ENCODE assay signal across 15 cellular contexts in genomic region chr1:165748550-165748949, GRCh38. TPM values are rescaled to one million over a fixed set of nuclear protein-coding genes. Genes with fewer than 3 reads are reported as not detected.
DNase-seq lines count a peak whose midpoint lies in the region; TF ChIP-seq lines count a peak whose summit lies in the region.
"Had no signal": no experiment of that assay in that cellular context is flagged by ENCODE, and none has a peak within 500 bp of the region (broad histone marks: within the 10 kb centered on the region; RNA-seq: fewer than 3 reads in every experiment).

No MANE protein-coding gene starts in this region.

- H3K4me2 ChIP-seq in hepatocyte = peak overlapping the region; percentile 2
- H3K4me2 ChIP-seq in PC-9 = no peak overlapping the region
- H3K4me2 ChIP-seq in smooth muscle cell = no peak overlapping the region
- H3K4me2 ChIP-seq: BLaER1 treated with 17β-estradiol and CSF1 and Interleukin-3, amounts not matched to agents 10 nM and 100 nM had no signal

- BruUV-seq in MCF 10A (replicated peaks; lab: Mats Ljungman, UMichigan) = TSS peak; percentile 17
- no TSS peak for BruUV-seq in PC-9 (replicated peaks; lab: Mats Ljungman, UMichigan)

- peaks cover 89% of the 10 kb centered on the region for H3K36me3 Mint-ChIP-seq in MCF 10A (ENCODE audit: insufficient read depth, unreplicated experiment)
- H3K36me3 Mint-ChIP-seq in type B pancreatic cell = peaks cover 15% of the 10 kb centered on the region

- no peak for TF ChIP-seq CTCF in MCF 10A (IDR thresholded peaks at IDR 0.05; ENCODE audit: unreplicated experiment)
- TF ChIP-seq CTCF in breast epithelium (IDR thresholded peaks at IDR 0.05) = no peak
- TF ChIP-seq CTCF in hepatocyte (IDR thresholded peaks at IDR 0.05; ENCODE audit: poor library complexity) = no peak
- no peak for TF ChIP-seq CTCF in type B pancreatic cell (conservative IDR thresholded peaks at IDR 0.05)
- no peak for TF ChIP-seq CTCF in PC-9 (conservative IDR thresholded peaks at IDR 0.05)
- no peak for TF ChIP-seq CTCF in smooth muscle cell (IDR thresholded peaks at IDR 0.05; ENCODE audit: borderline replicate concordance, insufficient read depth, poor library complexity, severe bottlenecking)

- H3K4me1 ChIP-seq in breast epithelium (no peaks in the 10 kb centered on the region), hepatocyte (ENCODE audit: insufficient read depth) (no peaks in the 10 kb centered on the region), mucosa of rectum (ENCODE audit: control insufficient read depth in 2 of 2, insufficient read depth in 2 of 2, low read length in 2 of 2) (no peaks in the 10 kb centered on the region), PC-9 (replicated peaks; ENCODE audit: insufficient read depth) (no peaks in the 10 kb centered on the region), smooth muscle cell (ENCODE audit: low read depth) (no peaks in the 10 kb centered on the region)
- H3K4me1 ChIP-seq: BLaER1 treated with 17β-estradiol and CSF1 and Interleukin-3, amounts not matched to agents 10 nM and 100 nM had no signal

- no peak overlapping the region for H3K4me3 ChIP-seq in breast epithelium
- H3K4me3 ChIP-seq in hepatocyte = no peak overlapping the region
- H3K4me3 ChIP-seq in mucosa of rectum (ENCODE audit: low read length in 2 of 2) = no peak overlapping the region
- no peak overlapping the region for H3K4me3 ChIP-seq in PC-9
- no peak overlapping the region for H3K4me3 ChIP-seq in smooth muscle cell
- H3K4me3 ChIP-seq: BLaER1 treated with 17β-estradiol and CSF1 and Interleukin-3, amounts not matched to agents 10 nM and 100 nM had no signal

- intact Hi-C loops in MCF 10A (cut with micrococcal nuclease) = no loop called here
- intact Hi-C loops in breast epithelium (cut with DNase I; ENCODE audit: low total_unique reads) = no loop called here
- intact Hi-C loops in PC-9 (cut with micrococcal nuclease; ENCODE audit: unreplicated experiment) = no loop called here

- H3K9me3 ChIP-seq in breast epithelium (no peaks in the 10 kb centered on the region), hepatocyte (ENCODE audit: low read depth) (no peaks in the 10 kb centered on the region), mucosa of rectum (ENCODE audit: control insufficient read depth in 2 of 2, low read length in 2 of 2) (no peaks in the 10 kb centered on the region), PC-9 (ENCODE audit: insufficient read depth, low read depth) (no peaks in the 10 kb centered on the region), smooth muscle cell (replicated peaks; ENCODE audit: low read depth) (no peaks in the 10 kb centered on the region)
- H3K9me3 ChIP-seq: BLaER1 treated with 17β-estradiol and CSF1 and Interleukin-3, amounts not matched to agents 10 nM and 100 nM had no signal

- H3K27me3 Mint-ChIP-seq in MCF 10A (ENCODE audit: insufficient read depth, unreplicated experiment) = no peaks in the 10 kb centered on the region
- H3K27me3 Mint-ChIP-seq in type B pancreatic cell = no peaks in the 10 kb centered on the region
- H3K27me3 Mint-ChIP-seq: CD4-positive, CD25-positive, alpha-beta regulatory T cell had no signal

- POLR2A ChIA-PET in MCF 10A (lab: Yijun Ruan, JAX) (interaction anchor here (0.6 to 3.7 kb wide), 4 partner anchors 10 to 65 kb away, joined by 3 to 11 read pairs (median 4); partner anchors contain the start of gene ALDH9A1), PC-9 (lab: Charles Lee; ENCODE audit: unreplicated experiment) (no interaction called here)

- H3K9ac ChIP-seq in mucosa of rectum (ENCODE audit: low read depth in 1 of 2, low read length in 2 of 2) = no peak overlapping the region
- H3K9ac ChIP-seq in smooth muscle cell (ENCODE audit: low read depth) = no peak overlapping the region
- H3K9ac ChIP-seq: BLaER1 treated with 17β-estradiol and CSF1 and Interleukin-3, amounts not matched to agents 10 nM and 100 nM had no signal

- H3K9me2 ChIP-seq in hepatocyte (replicated peaks; ENCODE audit: insufficient read depth) (peaks cover 3% of the 10 kb centered on the region), PC-9 (ENCODE audit: insufficient read depth) (no peaks in the 10 kb centered on the region)

- H3K27me3 ChIP-seq in breast epithelium (no peaks in the 10 kb centered on the region), hepatocyte (no peaks in the 10 kb centered on the region), mucosa of rectum (ENCODE audit: control insufficient read depth in 2 of 2, insufficient read depth in 2 of 2, low read length in 2 of 2) (no peaks in the 10 kb centered on the region), PC-9 (ENCODE audit: insufficient read depth, low read depth) (no peaks in the 10 kb centered on the region), smooth muscle cell (ENCODE audit: low read depth) (no peaks in the 10 kb centered on the region)
- H3K27me3 ChIP-seq: BLaER1 treated with 17β-estradiol and CSF1 and Interleukin-3, amounts not matched to agents 10 nM and 100 nM had no signal

- H3K9me3 Mint-ChIP-seq in MCF 10A (ENCODE audit: unreplicated experiment) (no peaks in the 10 kb centered on the region), type B pancreatic cell (no peaks in the 10 kb centered on the region)
- H3K9me3 Mint-ChIP-seq: CD4-positive, CD25-positive, alpha-beta regulatory T cell; H9 had no signal

- H3K79me2 ChIP-seq in hepatocyte (no peaks in the 10 kb centered on the region), PC-9 (ENCODE audit: low read depth) (no peaks in the 10 kb centered on the region), smooth muscle cell (ENCODE audit: low read depth) (no peaks in the 10 kb centered on the region)

- no peak overlapping the region for H3K27ac ChIP-seq in breast epithelium
- H3K27ac ChIP-seq in hepatocyte = no peak overlapping the region
- H3K27ac ChIP-seq in mucosa of rectum (ENCODE audit: low read depth in 2 of 2, low read length in 2 of 2) = peak overlapping the region; percentile 35 to 50
- no peak overlapping the region for H3K27ac ChIP-seq in PC-9
- H3K27ac ChIP-seq in smooth muscle cell (ENCODE audit: low read depth) = no peak overlapping the region
- H3K27ac ChIP-seq: BLaER1 treated with 17β-estradiol and CSF1 and Interleukin-3, amounts not matched to agents 10 nM and 100 nM had no signal

- WGBS in hepatocyte (ENCODE audit: low lambda C conversion rate, missing lambda C conversion rate) = 94% methylated on average over 1 of the region's 1 CpG
- WGBS in smooth muscle cell (ENCODE audit: low lambda C conversion rate) = 98% methylated on average over 1 of the region's 1 CpG

- CTCF ChIA-PET in MCF 10A (lab: Yijun Ruan, JAX) (interaction anchor here (1.0 to 1.3 kb wide), 2 partner anchors 51 to 149 kb away, joined by 3 read pairs; partner anchors contain the start of gene ALDH9A1), PC-9 (lab: Charles Lee) (no interaction called here)

- TF ChIP-seq POLR2A in breast epithelium (IDR thresholded peaks at IDR 0.05) = no peak

- no peak for DNase-seq in MCF 10A (ENCODE audit: unreplicated experiment)
- DNase-seq in breast epithelium (ENCODE audit: low spot score in 2 of 2) = no peak
- DNase-seq in hepatocyte (ENCODE audit: low spot score) = no peak
- no peak for DNase-seq in type B pancreatic cell (ENCODE audit: extremely low spot score, unreplicated experiment)
- no peak for DNase-seq in effector CD4-positive, alpha-beta T cell
- DNase-seq in PC-9 = no peak
- no peak for DNase-seq in smooth muscle cell (lab: John Stamatoyannopoulos, UW; ENCODE audit: unreplicated experiment)
- DNase-seq: CD4-positive, CD25-positive, alpha-beta regulatory T cell; DMS153; DMS79 treated with DMSO at 0.1 percent for 48 hours; EL; GOT3; H9 had no signal

- no peaks in the 10 kb centered on the region for H3F3A ChIP-seq in PC-9 (ENCODE audit: insufficient read depth, low read depth)
- H3F3A ChIP-seq in smooth muscle cell (ENCODE audit: low read depth) = no peaks in the 10 kb centered on the region

- no peak overlapping the region for H2AFZ ChIP-seq in hepatocyte
- no peak overlapping the region for H2AFZ ChIP-seq in PC-9
- H2AFZ ChIP-seq in smooth muscle cell (ENCODE audit: low read depth) = no peak overlapping the region

- H3K27ac Mint-ChIP-seq in MCF 10A (ENCODE audit: low read depth, unreplicated experiment) (no peak overlapping the region), type B pancreatic cell (peak overlapping the region; percentile 22)

- H3K36me3 ChIP-seq in breast epithelium (no peaks in the 10 kb centered on the region), hepatocyte (replicated peaks; ENCODE audit: insufficient read depth, low read depth) (no peaks in the 10 kb centered on the region), mucosa of rectum (ENCODE audit: control insufficient read depth in 2 of 2, insufficient read depth in 2 of 2, low read length in 2 of 2) (peaks cover 3 to 20% of the 10 kb centered on the region in 2 donors), PC-9 (ENCODE audit: low read depth) (0 out of 2 replicates have a peak, but pooled peaks cover 1% of the 10 kb centered on the region), smooth muscle cell (ENCODE audit: low read depth) (peaks cover 5% of the 10 kb centered on the region)

- H3K4me3 Mint-ChIP-seq in MCF 10A (ENCODE audit: unreplicated experiment) (no peak overlapping the region), type B pancreatic cell (no peak overlapping the region)
- H3K4me3 Mint-ChIP-seq: CD4-positive, CD25-positive, alpha-beta regulatory T cell; H9 had no signal

- H3K4me1 Mint-ChIP-seq in MCF 10A (ENCODE audit: insufficient read depth, unreplicated experiment) (no peaks in the 10 kb centered on the region), type B pancreatic cell (ENCODE audit: unreplicated experiment) (peaks cover 4% of the 10 kb centered on the region)
- H3K4me1 Mint-ChIP-seq: H9 had no signal

- H4K20me1 ChIP-seq in hepatocyte (ENCODE audit: insufficient read depth, poor library complexity, severe bottlenecking) (no peaks in the 10 kb centered on the region), PC-9 (ENCODE audit: insufficient read depth) (no peaks in the 10 kb centered on the region), smooth muscle cell (ENCODE audit: low read depth) (no peaks in the 10 kb centered on the region)
- H4K20me1 ChIP-seq: BLaER1 treated with 17β-estradiol and CSF1 and Interleukin-3, amounts not matched to agents 10 nM and 100 nM had no signal

RNA-seq across cellular contexts. Expression of gene TMCO1, which starts 20.1 kb away (rescaled TPM):
- total RNA-seq in MCF 10A (2022) (158 and 202 TPM in 2 replicates), breast epithelium (10 to 100 TPM; 57.1 to 89.4 (median 68.8) TPM), hepatocyte (134 TPM in 2 replicates), type B pancreatic cell (ENCODE audit: low replicate concordance) (95.0 and 109 TPM in 2 replicates), PC-9 (2021) (64.1 and 65.6 TPM in 2 replicates), smooth muscle cell (146 and 149 TPM in 2 replicates)
- polyA plus RNA-seq in hepatocyte (187 and 205 TPM in 2 replicates), smooth muscle cell (135 TPM in 2 replicates)

RNA-seq across cellular contexts. Expression of gene ALDH9A1, which starts 50.2 kb away (rescaled TPM):
- 56.3 and 67.1 TPM in 2 replicates for total RNA-seq in MCF 10A (2022)
- 100 to 1,000 TPM in 2 of 3 donors, 10 to 100 TPM in 1; 98.6 to 165 (median 110) TPM for total RNA-seq in breast epithelium
- 63.8 and 70.4 TPM in 2 replicates for total RNA-seq in hepatocyte
- polyA plus RNA-seq in hepatocyte = 57.1 and 58.6 TPM in 2 replicates
- 44.7 and 57.8 TPM in 2 replicates for total RNA-seq in type B pancreatic cell (ENCODE audit: low replicate concordance)
- 31.8 and 42.5 TPM in 2 replicates for total RNA-seq in PC-9 (2021)
- total RNA-seq in smooth muscle cell = 27.4 and 76.8 TPM in 2 replicates
- polyA plus RNA-seq in smooth muscle cell = 26.3 and 31.5 TPM in 2 replicates

Comparison
In these comparisons a context has a peak if more than half of its experiments do, and no peak if none do; other contexts are left out.
1. H3K27ac ChIP-seq: peak in mucosa of rectum (2 of 2); none in breast epithelium (0 of 2), hepatocyte (single experiment), PC-9 (single experiment) and smooth muscle cell (single experiment).